2 cellular contexts compared by ENCODE assay signal in genomic region chrX:12985336-12985735, GRCh38.
A peak's percentile ranks its signal among the peaks of the same experiment; 100 is the strongest.
TF ChIP-seq lines count a peak whose summit lies in the region.

No MANE protein-coding gene starts in this region.

TF ChIP-seq in A549, 52 proteins besides CTCF, POLR2A, EP300 and RAD21 (continued from another document):
- TF ChIP-seq MAX (IDR thresholded peaks at IDR 0.05) (0 out of 2 replicates have a peak, but pooled peaks have one; percentile 20), EHMT2 (IDR thresholded peaks at IDR 0.05; ENCODE audit: low read depth) (no peak), CHD4 (IDR thresholded peaks at IDR 0.05; ENCODE audit: borderline replicate concordance) (no peak), RFX5 (IDR thresholded peaks at IDR 0.05) (no peak)

TF ChIP-seq in endothelial cell of umbilical vein, 7 proteins besides CTCF, POLR2A, EP300 and RAD21 (continued from another document):
- TF ChIP-seq POLR2AphosphoS5 (IDR thresholded peaks at IDR 0.05; ENCODE audit: insufficient read depth, low read depth, low read length) (no peak), JUN (IDR thresholded peaks at IDR 0.05; ENCODE audit: borderline replicate concordance, insufficient read depth, insufficient read length, low read depth) (no peak)
